In the genomic region with DNA sequence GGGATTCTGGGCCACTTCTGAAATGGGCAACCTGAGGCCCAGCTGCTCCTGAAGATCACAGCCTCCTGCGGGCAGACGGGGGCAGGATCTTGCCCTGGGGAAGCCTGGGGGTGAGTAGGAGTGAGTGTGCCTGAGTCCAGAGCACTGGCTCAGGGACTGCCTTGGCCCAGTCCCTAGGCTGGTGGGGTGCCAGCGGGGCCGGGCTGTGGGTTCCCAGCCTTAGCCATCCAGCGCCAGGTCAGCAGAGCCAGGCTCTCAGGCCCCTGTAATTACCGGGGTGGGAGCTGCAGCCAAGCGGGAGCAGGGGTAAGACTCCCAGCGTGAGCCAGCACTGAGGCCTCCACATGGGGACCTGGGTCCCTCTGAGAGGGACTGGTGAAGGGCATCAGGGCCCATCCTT, we compare ENCODE assay signal across 27 cellular contexts. TPM values are rescaled to one million over a fixed set of nuclear protein-coding genes. Genes with fewer than 3 reads are reported as not detected.
DNase-seq lines count a peak whose midpoint lies in the region; ATAC-seq and TF ChIP-seq lines count a peak whose summit lies in the region.
"Had no signal": no experiment of that assay in that cellular context is flagged by ENCODE, and none has a peak within 500 bp of the region (broad histone marks: within the 10 kb centered on the region; RNA-seq: fewer than 3 reads in every experiment).

No MANE protein-coding gene starts in this region.

- no peak overlapping the region for H2BK12ac ChIP-seq in mesenchymal stem cell (ENCODE audit: low read length in 2 of 2)

- H3K4ac ChIP-seq in mesenchymal stem cell (ENCODE audit: low read depth in 1 of 2, low read length in 2 of 2) = no peak overlapping the region

- TF ChIP-seq CTCF in breast epithelium (IDR thresholded peaks at IDR 0.05) (no peak), mammary epithelial cell (conservative IDR thresholded peaks at IDR 0.05 in 1 of 2, IDR thresholded peaks at IDR 0.05 in 1 of 2; ENCODE audit: extremely low read depth in 1 of 2, insufficient read depth in 1 of 2, low read depth in 1 of 2, low read length in 2 of 2) (no peak), heart right ventricle (IDR thresholded peaks at IDR 0.05) (no peak), sigmoid colon (IDR thresholded peaks at IDR 0.05) (no peak)

- H3K4me3 ChIP-seq in breast epithelium (no peak overlapping the region), mammary epithelial cell (replicated peaks in 1 of 3; ENCODE audit: insufficient read depth in 1 of 3, low read depth in 2 of 3, low read length in 3 of 3) (no peak overlapping the region), heart right ventricle (no peak overlapping the region), mesenchymal stem cell (ENCODE audit: insufficient read depth in 1 of 2, low read depth in 1 of 2, low read length in 2 of 2) (no peak overlapping the region), sigmoid colon (no peak overlapping the region)
- H3K4me3 ChIP-seq: BLaER1, GM12878 had no signal

- no TSS peak for BruUV-seq in mammary epithelial cell (replicated peaks; lab: Mats Ljungman, UMichigan)

- H3K9ac ChIP-seq in mammary epithelial cell (ENCODE audit: insufficient read depth, low read length) = no peak overlapping the region
- no peak overlapping the region for H3K9ac ChIP-seq in mesenchymal stem cell (ENCODE audit: low read length)
- H3K9ac ChIP-seq: BLaER1 had no signal

- dilution Hi-C loops in mammary epithelial cell (cut with HindIII; ENCODE audit: low sequenced_read_pairs) = no loop called here

- intact Hi-C loops in breast epithelium (cut with DNase I; ENCODE audit: low total_unique reads) = loop anchor here (5.0 to 10.0 kb wide), 2 partner anchors 745 to 1472 kb away; no protein-coding TSS in a partner anchor
- intact Hi-C loops in mammary epithelial cell (cut with micrococcal nuclease) = no loop called here
- intact Hi-C loops in heart right ventricle (cut with DNase I) = loop anchor here in 1 of 10 donors (5.0 kb wide), 1 partner anchor 35 kb away; no protein-coding TSS in a partner anchor
- intact Hi-C loops in sigmoid colon (cut with DNase I) = no loop called here

- no peak overlapping the region for H2AK5ac ChIP-seq in mesenchymal stem cell (ENCODE audit: low read length, severe bottlenecking)

- peak in 3 of 8 donors; percentile 51 to 66 (median 57) for ATAC-seq in heart right ventricle
- ATAC-seq: GM12878 had no signal

- no peak overlapping the region for H4K8ac ChIP-seq in mesenchymal stem cell (ENCODE audit: low read length)

- H3K27me3 ChIP-seq in breast epithelium (peaks cover 0 to 3% of the 10 kb centered on the region in 2 donors), mammary epithelial cell (ENCODE audit: insufficient read depth, low read length) (no peaks in the 10 kb centered on the region), heart right ventricle (peaks cover 0 to 1% (median 0%) of the 10 kb centered on the region in 7 donors), mesenchymal stem cell (ENCODE audit: control insufficient read depth in 1 of 2, insufficient read depth in 1 of 2, low read length in 2 of 2) (peaks cover 37 to 80% of the 10 kb centered on the region in 2 experiments), sigmoid colon (peaks cover 0 to 55% (median 26%) of the 10 kb centered on the region in 3 donors)
- H3K27me3 ChIP-seq: BLaER1 had no signal

- H3K4me2 ChIP-seq in mammary epithelial cell (ENCODE audit: insufficient read depth, low read depth, low read length) (no peak overlapping the region), mesenchymal stem cell (ENCODE audit: low read length, poor library complexity, severe bottlenecking) (no peak overlapping the region)

- H3K14ac ChIP-seq in mesenchymal stem cell (ENCODE audit: low read length in 2 of 2) = no peak overlapping the region

- H3K27ac ChIP-seq in breast epithelium = peak overlapping the region; percentile 80 to 86
- no peak overlapping the region for H3K27ac ChIP-seq in mammary epithelial cell (ENCODE audit: insufficient read depth, low read depth, low read length)
- peak overlapping the region in 5 of 10 donors; percentile 55 to 87 (median 65) for H3K27ac ChIP-seq in heart right ventricle
- no peak overlapping the region for H3K27ac ChIP-seq in mesenchymal stem cell (ENCODE audit: low read length, poor library complexity, severe bottlenecking)
- H3K27ac ChIP-seq in substantia nigra (ENCODE audit: low read depth, low read length, poor library complexity, severe bottlenecking) = peak overlapping the region; percentile 40
- peak overlapping the region in 1 of 4 donors; percentile 21 for H3K27ac ChIP-seq in sigmoid colon
- H3K27ac ChIP-seq: 22Rv1 had no signal

- peaks cover 0 to 17% of the 10 kb centered on the region in 2 donors for H3K4me1 ChIP-seq in breast epithelium
- no peaks in the 10 kb centered on the region for H3K4me1 ChIP-seq in mammary epithelial cell (ENCODE audit: insufficient read depth, low read length)
- peaks cover 24 to 100% (median 77%) of the 10 kb centered on the region in 9 donors for H3K4me1 ChIP-seq in heart right ventricle
- peaks cover 8% of the 10 kb centered on the region for H3K4me1 ChIP-seq in mesenchymal stem cell (ENCODE audit: control insufficient read depth, insufficient read depth, low read depth, low read length)
- H3K4me1 ChIP-seq in sigmoid colon = peaks cover 0 to 4% (median 0%) of the 10 kb centered on the region in 4 donors
- H3K4me1 ChIP-seq: Caco-2 had no signal

- H3K23ac ChIP-seq in mesenchymal stem cell (ENCODE audit: low read length in 2 of 2) = no peak overlapping the region

- H3K79me2 ChIP-seq in mammary epithelial cell (ENCODE audit: insufficient read depth, low read length) = no peaks in the 10 kb centered on the region

- CTCF ChIA-PET in mammary epithelial cell (lab: Charles Lee; ENCODE audit: low non-redundant PET) = no interaction called here

- H2BK5ac ChIP-seq in mesenchymal stem cell (ENCODE audit: low read depth, low read length, poor library complexity, severe bottlenecking) = no peak overlapping the region

- H2AFZ ChIP-seq in mammary epithelial cell (ENCODE audit: low read depth, low read length) = no peak overlapping the region
- no peak overlapping the region for H2AFZ ChIP-seq in mesenchymal stem cell (ENCODE audit: low read depth, low read length)

- no peaks in the 10 kb centered on the region for H3K36me3 ChIP-seq in breast epithelium
- no peaks in the 10 kb centered on the region for H3K36me3 ChIP-seq in mammary epithelial cell (ENCODE audit: insufficient read depth, low read length)
- no peaks in the 10 kb centered on the region for H3K36me3 ChIP-seq in heart right ventricle
- H3K36me3 ChIP-seq in mesenchymal stem cell (ENCODE audit: control insufficient read depth in 1 of 2, insufficient read depth in 2 of 2, low read depth in 1 of 2, low read length in 2 of 2) = peaks cover 0 to 30% of the 10 kb centered on the region in 2 experiments
- no peaks in the 10 kb centered on the region for H3K36me3 ChIP-seq in sigmoid colon
- H3K36me3 ChIP-seq: BLaER1 had no signal

- 80% methylated on average over 4 of the region's 8 CpGs for WGBS in mammary epithelial cell (ENCODE audit: low coverage, missing lambda C conversion rate)
- WGBS in heart right ventricle, 2 donors = 70 to 73% methylated on average over 8 of the region's 8 CpGs
- 79% methylated on average over 8 of the region's 8 CpGs for WGBS in mesenchymal stem cell
- 82 to 94% methylated on average over 8 of the region's 8 CpGs for WGBS in sigmoid colon, 2 donors

- DNase-seq in breast epithelium (ENCODE audit: low spot score in 2 of 2) (no peak), mammary epithelial cell (no peak), heart right ventricle (peak; percentile 41 to 67), mesenchymal stem cell (no peak), substantia nigra (lab: John Stamatoyannopoulos, UW) (peak in 17 of 49 donors; percentile 19 to 55 (median 36)), sigmoid colon (no peak), DMS79 (lab: John Stamatoyannopoulos, UW) (no peak)
- no peak for DNase-seq in stimulated activated CD4-positive, alpha-beta T cell treated with anti-CD3 and anti-CD28 coated beads, Interleukin-4, amount 100 ng/mL, for 4 hours
- DNase-seq: ACHN; Caco-2; CD4-positive, alpha-beta T cell; DMS 273 treated with DMSO at 0.1 percent for 48 hours; DND-41; GOT3; HCEC 1CT; Kasumi-1; MM.1S; NCI-H1048; NCI-H1417 treated with DMSO at 0.1 percent for 48 hours; NCI-H187; NCI-H446; NCI-H526 treated with DMSO at 0.1 percent for 48 hours; SIG-M5 had no signal

- peaks cover 2% of the 10 kb centered on the region for H3K79me1 ChIP-seq in mesenchymal stem cell (replicated peaks; ENCODE audit: low read length, poor library complexity, severe bottlenecking)

- H2BK15ac ChIP-seq in mesenchymal stem cell (ENCODE audit: low read depth, poor library complexity, severe bottlenecking) = no peak overlapping the region

- H2BK120ac ChIP-seq in mesenchymal stem cell (ENCODE audit: low read depth, low read length) = no peak overlapping the region

- TF ChIP-seq POLR2A in breast epithelium (IDR thresholded peaks at IDR 0.05) (no peak), sigmoid colon (IDR thresholded peaks at IDR 0.05) (no peak)

- in situ Hi-C loops in mammary epithelial cell (cut with MboI; ENCODE audit: low sequenced_read_pairs in 2 of 2) = no loop called here

- H3K9me3 ChIP-seq in breast epithelium = no peaks in the 10 kb centered on the region
- H3K9me3 ChIP-seq in mammary epithelial cell (replicated peaks; ENCODE audit: insufficient read depth, low read length) = no peaks in the 10 kb centered on the region
- no peaks in the 10 kb centered on the region for H3K9me3 ChIP-seq in heart right ventricle
- H3K9me3 ChIP-seq in mesenchymal stem cell (ENCODE audit: control insufficient read depth, low read length) = no peaks in the 10 kb centered on the region
- no peaks in the 10 kb centered on the region for H3K9me3 ChIP-seq in sigmoid colon
- H3K9me3 ChIP-seq: BLaER1, Caco-2 had no signal

- H4K20me1 ChIP-seq in mammary epithelial cell (ENCODE audit: insufficient read depth, low read length) = no peaks in the 10 kb centered on the region

- no peak for TF ChIP-seq EP300 in sigmoid colon (IDR thresholded peaks at IDR 0.05)

- H4K91ac ChIP-seq in mesenchymal stem cell (ENCODE audit: low read length) = peak overlapping the region; percentile 31

- no peak overlapping the region for H3K18ac ChIP-seq in mesenchymal stem cell (ENCODE audit: low read depth in 1 of 2, low read length in 2 of 2)

RNA-seq across cellular contexts. Expression of gene SPNS2, which starts 8.2 kb away (rescaled TPM):
- total RNA-seq in breast epithelium (10 to 100 TPM in 2 of 3 donors, 1 to 10 TPM in 1; 5.3 to 14.1 (median 11.5) TPM), mammary epithelial cell (under 1 TPM in 1 of 2 donors, not detected in 1; 0.67 TPM), heart right ventricle (10 to 100 TPM in 4 of 10 donors, 1 to 10 TPM in 6; 4.5 to 19.9 (median 8.9) TPM), sigmoid colon (10 to 100 TPM in 1 of 4 donors, 1 to 10 TPM in 3; 5.3 to 10.8 (median 8.3) TPM)
- polyA plus RNA-seq in mammary epithelial cell (not detected), heart right ventricle (10 to 100 TPM; 22.0 to 27.7 TPM), sigmoid colon (10 to 100 TPM in 2 of 3 donors, 1 to 10 TPM in 1; 6.6 to 40.5 (median 12.0) TPM)
- 1.3 TPM for polyA minus RNA-seq in mammary epithelial cell
- 0.01 TPM for polyA plus RNA-seq in mesenchymal stem cell (2013, experiment 1 of 2)
- not detected for polyA plus RNA-seq in mesenchymal stem cell (2013, experiment 2 of 2)
- total RNA-seq: RPMI7951 had no signal

RNA-seq across cellular contexts. Expression of gene MYBBP1A, which starts 48.3 kb away (rescaled TPM):
- 10 to 100 TPM; 26.9 to 61.6 (median 50.1) TPM for total RNA-seq in breast epithelium
- total RNA-seq in mammary epithelial cell = 100 to 1,000 TPM in 1 of 2 donors, 10 to 100 TPM in 1; 63.2 to 105 TPM
- polyA plus RNA-seq in mammary epithelial cell = 44.6 TPM
- 80.4 TPM for polyA minus RNA-seq in mammary epithelial cell
- 10 to 100 TPM; 18.7 to 30.3 (median 21.7) TPM for total RNA-seq in heart right ventricle
- 10 to 100 TPM; 25.4 to 25.7 TPM for polyA plus RNA-seq in heart right ventricle
- 20.8 TPM for polyA plus RNA-seq in mesenchymal stem cell (2013, experiment 1 of 2)
- 19.7 TPM for polyA plus RNA-seq in mesenchymal stem cell (2013, experiment 2 of 2)
- 10 to 100 TPM; 23.2 to 32.4 (median 27.4) TPM for total RNA-seq in sigmoid colon
- 10 to 100 TPM in 1 of 3 donors, 1 to 10 TPM in 2; 6.6 to 44.5 (median 7.4) TPM for polyA plus RNA-seq in sigmoid colon

RNA-seq across cellular contexts. Expression of gene GGT6, which starts 53.5 kb away (rescaled TPM):
- total RNA-seq in breast epithelium (10 to 100 TPM in 2 of 3 donors, not detected in 1; 12.8 to 33.8 TPM), mammary epithelial cell (10 to 100 TPM in 1 of 2 donors, 1 to 10 TPM in 1; 3.1 to 13.8 TPM), heart right ventricle (under 1 TPM in 4 of 10 donors, not detected in 6; 0.08 to 0.19 (median 0.12) TPM), sigmoid colon (1 to 10 TPM in 1 of 4 donors, under 1 TPM in 1, not detected in 2; 0.71 to 3.0 TPM)
- polyA plus RNA-seq in mammary epithelial cell (2.0 TPM), heart right ventricle (under 1 TPM; 0.03 to 0.15 TPM), sigmoid colon (10 to 100 TPM; 22.2 to 94.4 (median 28.4) TPM)
- polyA minus RNA-seq in mammary epithelial cell = 2.3 TPM
- not detected for polyA plus RNA-seq in mesenchymal stem cell (2013, experiment 1 of 2)
- polyA plus RNA-seq in mesenchymal stem cell (2013, experiment 2 of 2) = not detected
- total RNA-seq: Caco-2; CD4-positive, alpha-beta T cell; RPMI7951 had no signal

Comparison
In these comparisons a context has a peak if more than half of its experiments do, and no peak if none do; other contexts are left out.
1. H3K27ac ChIP-seq: peak in breast epithelium (2 of 2) and substantia nigra (single experiment); none in mammary epithelial cell (single experiment) and mesenchymal stem cell (single experiment).
2. DNase-seq: peak in heart right ventricle (2 of 2); none in breast epithelium (0 of 2), mammary epithelial cell (single experiment), mesenchymal stem cell (single experiment), sigmoid colon (single experiment), stimulated activated CD4-positive, alpha-beta T cell treated with anti-CD3 and anti-CD28 coated beads, Interleukin-4, amount 100 ng/mL, for 4 hours (0 of 2) and DMS79 (single experiment).